Comparison of ENCODE assay signal across 8 cellular contexts in the genomic region with DNA sequence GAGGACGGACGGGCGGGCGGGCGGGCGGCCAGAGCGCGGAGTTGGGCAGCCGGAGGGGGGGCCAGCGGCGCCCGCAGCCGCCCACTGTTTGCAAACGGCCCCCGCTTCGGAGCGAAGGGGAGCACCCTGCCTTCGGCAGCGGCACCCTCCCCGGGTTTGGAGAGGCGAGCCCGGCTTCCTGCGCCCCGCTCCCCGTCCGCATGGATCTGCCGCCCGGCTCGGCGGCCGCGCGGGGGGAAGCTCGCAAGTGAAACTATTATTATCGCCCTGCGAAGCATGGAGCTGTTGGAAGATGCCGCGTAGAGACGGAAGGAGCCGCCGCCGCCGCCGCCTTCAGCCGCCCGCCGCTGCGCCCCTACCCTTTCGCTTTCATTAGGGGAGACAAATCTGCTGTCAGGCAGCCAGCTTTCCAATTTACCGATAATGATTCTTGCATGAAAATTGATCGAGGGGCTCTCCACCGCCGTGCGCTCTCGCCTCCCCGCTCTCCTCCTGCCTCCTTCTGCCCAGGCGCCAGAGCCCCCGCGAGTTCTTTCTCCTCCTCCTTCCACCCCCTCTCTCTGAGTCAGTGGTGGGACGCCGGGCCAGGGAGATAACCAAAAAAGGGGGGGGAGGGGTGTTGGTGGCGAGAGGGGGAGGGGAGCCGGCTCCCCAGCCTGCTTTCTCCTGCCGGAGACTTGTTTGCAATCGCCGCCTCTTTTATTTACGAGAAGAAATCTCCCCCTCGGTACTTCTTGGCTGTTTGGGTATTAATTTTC. TPM values are rescaled to one million over a fixed set of nuclear protein-coding genes. Genes with fewer than 3 reads are reported as not detected.
A peak's percentile ranks its signal among the peaks of the same experiment; 100 is the strongest.
DNase-seq lines count a peak whose midpoint lies in the region; FAIRE-seq and TF ChIP-seq lines count a peak whose summit lies in the region.

No MANE protein-coding gene starts in this region.

- peaks cover 46% of the 10 kb centered on the region for H3K4me1 Mint-ChIP-seq in osteocyte (ENCODE audit: unreplicated experiment)

- TF ChIP-seq CTCF in foreskin fibroblast (IDR thresholded peaks at IDR 0.05; ENCODE audit: low read depth, low read length) (no peak), osteocyte (IDR thresholded peaks at IDR 0.05) (no peak), uterus (IDR thresholded peaks at IDR 0.05) (no peak)

- no peaks in the 10 kb centered on the region for H3K27me3 ChIP-seq in uterus

- intact Hi-C loops in uterus (cut with DNase I; ENCODE audit: low total_unique reads), result loop anchor here (5.0 kb wide), 1 partner anchor 133 kb away; no protein-coding TSS in a partner anchor

- no peaks in the 10 kb centered on the region for H3K9me3 Mint-ChIP-seq in osteocyte (ENCODE audit: unreplicated experiment)

- H3K4me3 Mint-ChIP-seq in osteocyte (ENCODE audit: unreplicated experiment), result peak overlapping the region; percentile 92

- no peaks in the 10 kb centered on the region for H3K36me3 Mint-ChIP-seq in osteocyte (ENCODE audit: unreplicated experiment)

- FAIRE-seq in RCC 7860 (lab: Jason Lieb, UNC), result no peak

- peak overlapping the region; percentile 94 for H3K27ac Mint-ChIP-seq in osteocyte (ENCODE audit: unreplicated experiment)

- H3K4me3 ChIP-seq in foreskin fibroblast (ENCODE audit: low read depth in 1 of 2, low read length in 2 of 2) (peak overlapping the region; percentile 80 to 84), uterus (peak overlapping the region; percentile 78 to 87)

- no peaks in the 10 kb centered on the region for H3K9me3 ChIP-seq in uterus

- H3K36me3 ChIP-seq in uterus, result no peaks in the 10 kb centered on the region

- peak in 1 of 2 donors; percentile 39 for TF ChIP-seq POLR2A in uterus (IDR thresholded peaks at IDR 0.05)

- DNase-seq in A172 (ENCODE audit: low spot score), result peak; percentile 44
- peak; percentile 74 for DNase-seq in H4 (ENCODE audit: low spot score)
- DNase-seq in RCC 7860 (ENCODE audit: low spot score), result peak; percentile 61
- DNase-seq in activated gamma-delta T cell (lab: John Stamatoyannopoulos, UW), result peak; percentile 61
- peak; percentile 68 to 89 for DNase-seq in foreskin fibroblast
- DNase-seq in osteocyte (ENCODE audit: extremely low spot score, unreplicated experiment), result no peak
- peak; percentile 80 to 85 for DNase-seq in uterus
- DNase-seq in NCI-H345 (lab: John Stamatoyannopoulos, UW), result no peak

- H3K27me3 Mint-ChIP-seq in osteocyte (ENCODE audit: unreplicated experiment), result no peaks in the 10 kb centered on the region

- peaks cover 0 to 13% of the 10 kb centered on the region in 2 donors for H3K4me1 ChIP-seq in uterus

- H3K27ac ChIP-seq in uterus, result peak overlapping the region; percentile 90 to 91

RNA-seq across cellular contexts. Expression of a gene that starts 58.2 kb away (rescaled TPM):
- 9.7 and 13.4 TPM in 2 replicates for total RNA-seq in A172 (2014; rRNA removed; shearing (Covaris generic))
- 8.0 and 11.9 TPM in 2 replicates for total RNA-seq in H4 (2014; rRNA removed; shearing (Covaris generic))
- total RNA-seq in osteocyte (57.3 and 64.1 TPM in 2 replicates), uterus (100 to 1,000 TPM in 1 of 4 donors, 10 to 100 TPM in 3; 32.6 to 128 (median 73.9) TPM)

Comparison
In these comparisons a context has a peak if more than half of its experiments do, and no peak if none do; other contexts are left out.
1. DNase-seq: peak in A172 (single experiment), H4 (single experiment), RCC 7860 (single experiment), activated gamma-delta T cell (single experiment), foreskin fibroblast (2 of 2) and uterus (2 of 2); none in osteocyte (single experiment) and NCI-H345 (single experiment).